9 cellular contexts compared by ENCODE assay signal in genomic region chr22:29727248-29727551, GRCh38. TPM values are rescaled to one million over a fixed set of nuclear protein-coding genes. Genes with fewer than 3 reads are reported as not detected.
DNase-seq lines count a peak whose midpoint lies in the region; ATAC-seq, FAIRE-seq and TF ChIP-seq lines count a peak whose summit lies in the region.
"Had no signal": no experiment of that assay in that cellular context is flagged by ENCODE, and none has a peak within 500 bp of the region (broad histone marks: within the 10 kb centered on the region; RNA-seq: fewer than 3 reads in every experiment).

No MANE protein-coding gene starts in this region.

- POLR2A ChIA-PET in HEK293 (lab: Yijun Ruan, JAX) = no interaction called here
- POLR2A ChIA-PET in activated CD8-positive, alpha-beta T cell treated with anti-CD3 and anti-CD28 coated beads, Interleukin-2, amount 10 ng/mL, durations not matched to agents 7 days and 5 days (lab: Charles Lee) = no interaction called here

- H3K27ac Mint-ChIP-seq in activated CD8-positive, alpha-beta T cell treated with anti-CD3 and anti-CD28 coated beads, Interleukin-2, amount 10 ng/mL, durations not matched to agents 7 days and 5 days = no peak overlapping the region

- H3K4me3 Mint-ChIP-seq in activated CD8-positive, alpha-beta T cell treated with anti-CD3 and anti-CD28 coated beads, Interleukin-2, amount 10 ng/mL, durations not matched to agents 7 days and 5 days = no peak overlapping the region

- peaks cover 7% of the 10 kb centered on the region for H3K27me3 Mint-ChIP-seq in activated CD8-positive, alpha-beta T cell treated with anti-CD3 and anti-CD28 coated beads, Interleukin-2, amount 10 ng/mL, durations not matched to agents 7 days and 5 days (ENCODE audit: low read depth)

- H3K9me3 Mint-ChIP-seq in activated CD8-positive, alpha-beta T cell treated with anti-CD3 and anti-CD28 coated beads, Interleukin-2, amount 10 ng/mL, durations not matched to agents 7 days and 5 days (ENCODE audit: insufficient read depth) = no peaks in the 10 kb centered on the region

- H3K4me3 ChIP-seq in AG10803 (ENCODE audit: low read length) (no peak overlapping the region), HEK293 (ENCODE audit: low read depth, low read length) (no peak overlapping the region), kidney epithelial cell (ENCODE audit: low read depth, low read length) (no peak overlapping the region)

- peaks cover 0 to 3% of the 10 kb centered on the region in 2 experiments; a peak in 1 of 3 replicates for H3K36me3 ChIP-seq in HEK293 (ENCODE audit: control insufficient read depth in 2 of 2, insufficient read depth in 1 of 2, low read length in 2 of 2)
- no peaks in the 10 kb centered on the region for H3K36me3 ChIP-seq in kidney epithelial cell (ENCODE audit: control insufficient read depth, insufficient read depth, low read length)

- no peaks in the 10 kb centered on the region for H3K36me3 Mint-ChIP-seq in activated CD8-positive, alpha-beta T cell treated with anti-CD3 and anti-CD28 coated beads, Interleukin-2, amount 10 ng/mL, durations not matched to agents 7 days and 5 days (ENCODE audit: low read depth)

- H3K9me3 ChIP-seq in HEK293 (ENCODE audit: control insufficient read depth, insufficient read depth, low read depth, low read length) = no peaks in the 10 kb centered on the region
- H3K9me3 ChIP-seq: neutrophil had no signal

- peaks cover 20% of the 10 kb centered on the region for H3K27me3 ChIP-seq in kidney epithelial cell (ENCODE audit: control insufficient read depth, insufficient read depth, low read length)

- no peak for FAIRE-seq in GM19239 (lab: Jason Lieb, UNC)

- no peak overlapping the region for H3K27ac ChIP-seq in HEK293 (ENCODE audit: extremely low read depth, low read depth, low read length)
- H3K27ac ChIP-seq: neutrophil had no signal

- peak; percentile 21 for DNase-seq in AG10803 (ENCODE audit: low read depth)
- peak; percentile 40 for DNase-seq in activated CD8-positive, alpha-beta T cell treated with anti-CD3 and anti-CD28 coated beads, Interleukin-2, amount 10 ng/mL, durations not matched to agents 7 days and 5 days
- DNase-seq in kidney epithelial cell (ENCODE audit: low read depth) = no peak
- DNase-seq in GM19238 (ENCODE audit: insufficient read length, low spot score) = no peak
- no peak for DNase-seq in H4 (ENCODE audit: low spot score)
- no peak for DNase-seq in inferior parietal cortex (ENCODE audit: extremely low spot score)
- DNase-seq in GM19239 (ENCODE audit: insufficient read length, low spot score) = no peak

- CTCF ChIA-PET in HEK293 (lab: Yijun Ruan, JAX) = interaction anchor here (0.6 to 1.4 kb wide), 2 partner anchors 9 to 469 kb away, joined by 3 read pairs; no protein-coding TSS in a partner anchor
- CTCF ChIA-PET in activated CD8-positive, alpha-beta T cell treated with anti-CD3 and anti-CD28 coated beads, Interleukin-2, amount 10 ng/mL, durations not matched to agents 7 days and 5 days (lab: Charles Lee) = interaction anchor here (1.3 kb wide), 1 partner anchor 14 kb away, joined by 3 read pairs; no protein-coding TSS in a partner anchor

- TF ChIP-seq CTCF in AG10803 (conservative IDR thresholded peaks at IDR 0.05; ENCODE audit: low read length) (peak; percentile 43), HEK293 (tag by site-specific recombination; IDR thresholded peaks at IDR 0.05) (0 out of 2 replicates have a peak, but pooled peaks have one; percentile 13), kidney epithelial cell (IDR thresholded peaks at IDR 0.05; ENCODE audit: insufficient read depth, low read length, poor library complexity, severe bottlenecking) (peak; percentile 69)

- no peaks in the 10 kb centered on the region for H3K4me1 Mint-ChIP-seq in activated CD8-positive, alpha-beta T cell treated with anti-CD3 and anti-CD28 coated beads, Interleukin-2, amount 10 ng/mL, durations not matched to agents 7 days and 5 days (ENCODE audit: low read depth)

- no peaks in the 10 kb centered on the region for H3K4me1 ChIP-seq in HEK293 (ENCODE audit: control insufficient read depth, insufficient read depth, low read length)

- ATAC-seq in activated CD8-positive, alpha-beta T cell treated with anti-CD3 and anti-CD28 coated beads, Interleukin-2, amount 10 ng/mL, durations not matched to agents 7 days and 5 days = peak; percentile 35

TF ChIP-seq in HEK293, 187 proteins besides CTCF, POLR2A, EP300 and RAD21 (continues in another document):
- TF ChIP-seq GLIS1 (tag by site-specific recombination; IDR thresholded peaks at IDR 0.05) (peak; percentile 86), YY1 (tag by site-specific recombination; IDR thresholded peaks at IDR 0.05) (no peak), ZNF24 (tag by site-specific recombination; IDR thresholded peaks at IDR 0.05) (no peak), HIC1 (tag by site-specific recombination; IDR thresholded peaks at IDR 0.05) (no peak), ZBTB21 (tag by site-specific recombination; IDR thresholded peaks at IDR 0.05) (no peak), ZNF658 (tag by site-specific recombination; IDR thresholded peaks at IDR 0.05) (no peak), SP7 (tag by site-specific recombination; IDR thresholded peaks at IDR 0.05) (no peak), ZNF274 (IDR thresholded peaks at IDR 0.05; ENCODE audit: low read length) (no peak), ZNF274 (tag by site-specific recombination; IDR thresholded peaks at IDR 0.05; ENCODE audit: borderline replicate concordance) (no peak), PATZ1 (tag by site-specific recombination; IDR thresholded peaks at IDR 0.05) (0 out of 2 replicates have a peak, but pooled peaks have one; percentile 12), ZNF48 (tag by site-specific recombination; IDR thresholded peaks at IDR 0.05) (no peak), ZIC2 (tag by site-specific recombination; IDR thresholded peaks at IDR 0.05) (peak; percentile 54; the same call in 1 of the 2 replicates)

RNA-seq across cellular contexts. Expression of gene CABP7, which starts 7.4 kb away (rescaled TPM):
- not detected for total RNA-seq in activated CD8-positive, alpha-beta T cell treated with anti-CD3 and anti-CD28 coated beads, Interleukin-2, amount 10 ng/mL, durations not matched to agents 7 days and 5 days
- total RNA-seq in kidney epithelial cell = not detected in 2 replicates
- 0.04 and 0.39 TPM in 2 replicates for total RNA-seq in H4 (2014; rRNA removed; shearing (Covaris generic))

RNA-seq across cellular contexts. Expression of gene ZMAT5, which starts 39.6 kb away (rescaled TPM):
- total RNA-seq in activated CD8-positive, alpha-beta T cell treated with anti-CD3 and anti-CD28 coated beads, Interleukin-2, amount 10 ng/mL, durations not matched to agents 7 days and 5 days = 10 to 100 TPM; 19.0 to 21.8 TPM
- total RNA-seq in kidney epithelial cell = 34.2 and 37.1 TPM in 2 replicates
- 18.9 and 21.2 TPM in 2 replicates for total RNA-seq in H4 (2014; rRNA removed; shearing (Covaris generic))

RNA-seq across cellular contexts. Expression of gene UQCR10, which starts 40.0 kb away (rescaled TPM):
- total RNA-seq in activated CD8-positive, alpha-beta T cell treated with anti-CD3 and anti-CD28 coated beads, Interleukin-2, amount 10 ng/mL, durations not matched to agents 7 days and 5 days = 100 to 1,000 TPM; 102 to 103 TPM
- 62.0 and 75.5 TPM in 2 replicates for total RNA-seq in kidney epithelial cell
- 68.5 and 85.1 TPM in 2 replicates for total RNA-seq in H4 (2014; rRNA removed; shearing (Covaris generic))

Comparison
In these comparisons a context has a peak if more than half of its experiments do, and no peak if none do; other contexts are left out.
1. DNase-seq: peak in AG10803 (single experiment) and activated CD8-positive, alpha-beta T cell treated with anti-CD3 and anti-CD28 coated beads, Interleukin-2, amount 10 ng/mL, durations not matched to agents 7 days and 5 days (single experiment); none in kidney epithelial cell (single experiment), GM19238 (single experiment), H4 (single experiment), inferior parietal cortex (single experiment) and GM19239 (single experiment).
2. CTCF ChIP-seq: peak in every context shown above with its lines; median percentile 69 in kidney epithelial cell; 43 in AG10803; 13 in HEK293.